ENCODE assay signal across 1 cellular context in the genomic region with DNA sequence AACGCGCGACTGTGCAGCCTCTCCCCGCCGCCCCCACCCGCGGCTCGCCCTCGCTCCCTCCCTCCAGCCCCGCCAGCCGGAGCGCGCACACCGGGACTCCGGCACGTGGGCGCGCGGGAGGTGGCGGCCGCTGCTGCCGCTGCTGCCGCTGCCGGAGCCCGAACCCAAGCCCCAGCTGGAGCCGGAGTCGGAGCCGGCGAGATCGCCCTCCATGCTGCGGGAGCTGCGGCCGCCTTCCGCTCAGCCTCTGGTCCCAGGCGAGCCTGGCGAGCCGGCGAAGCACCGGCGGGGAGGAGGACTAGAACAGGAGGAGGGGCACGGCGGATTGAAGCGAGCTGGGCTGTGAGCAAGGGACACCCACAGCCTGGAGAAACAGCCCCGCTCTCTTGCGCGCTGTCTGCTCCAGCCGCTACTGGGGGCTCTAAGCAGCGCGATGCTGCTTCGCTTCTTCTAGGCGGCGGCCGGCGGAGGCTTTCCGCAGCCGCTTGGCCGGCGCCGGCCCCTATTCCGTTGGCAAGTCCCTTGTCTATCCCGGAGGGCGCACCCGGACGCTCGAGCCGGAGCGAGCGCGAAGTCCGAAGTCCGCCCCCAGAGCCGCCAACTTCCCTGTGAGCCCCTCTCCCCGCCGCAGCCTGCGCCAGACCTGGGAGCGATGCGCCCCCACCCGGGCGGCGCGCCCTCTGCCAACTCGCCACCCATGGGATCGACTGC.
TF ChIP-seq lines count a peak whose summit lies in the region.

No MANE protein-coding gene starts in this region.

TF ChIP-seq in WTC11, 78 proteins besides CTCF, POLR2A, EP300 and RAD21 (continued from another document):
- TF ChIP-seq, protein P1, sequence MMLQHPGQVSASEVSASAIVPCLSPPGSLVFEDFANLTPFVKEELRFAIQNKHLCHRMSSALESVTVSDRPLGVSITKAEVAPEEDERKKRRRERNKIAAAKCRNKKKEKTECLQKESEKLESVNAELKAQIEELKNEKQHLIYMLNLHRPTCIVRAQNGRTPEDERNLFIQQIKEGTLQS (CRISPR knock-in tag; conservative IDR thresholded peaks at IDR 0.05): no peak
- no peak for TF ChIP-seq ZNF416 (CRISPR knock-in tag; IDR thresholded peaks at IDR 0.05)
- no peak for TF ChIP-seq CBFB (CRISPR knock-in tag; IDR thresholded peaks at IDR 0.05; ENCODE audit: low read depth)
- TF ChIP-seq ZNF396 (CRISPR knock-in tag; IDR thresholded peaks at IDR 0.05; ENCODE audit: borderline replicate concordance): no peak
- TF ChIP-seq FOXP1 (CRISPR knock-in tag; IDR thresholded peaks at IDR 0.05; ENCODE audit: borderline replicate concordance): 0 out of 2 replicates have a peak, but pooled peaks have one; percentile 23
- TF ChIP-seq SMAD4 (CRISPR knock-in tag; IDR thresholded peaks at IDR 0.05): no peak
- TF ChIP-seq, protein P2, sequence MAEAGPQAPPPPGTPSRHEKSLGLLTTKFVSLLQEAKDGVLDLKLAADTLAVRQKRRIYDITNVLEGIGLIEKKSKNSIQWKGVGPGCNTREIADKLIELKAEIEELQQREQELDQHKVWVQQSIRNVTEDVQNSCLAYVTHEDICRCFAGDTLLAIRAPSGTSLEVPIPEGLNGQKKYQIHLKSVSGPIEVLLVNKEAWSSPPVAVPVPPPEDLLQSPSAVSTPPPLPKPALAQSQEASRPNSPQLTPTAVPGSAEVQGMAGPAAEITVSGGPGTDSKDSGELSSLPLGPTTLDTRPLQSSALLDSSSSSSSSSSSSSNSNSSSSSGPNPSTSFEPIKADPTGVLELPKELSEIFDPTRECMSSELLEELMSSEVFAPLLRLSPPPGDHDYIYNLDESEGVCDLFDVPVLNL (CRISPR knock-in tag; IDR thresholded peaks at IDR 0.05; ENCODE audit: borderline replicate concordance, low read depth): no peak
- TF ChIP-seq GRHL2 (CRISPR knock-in tag; IDR thresholded peaks at IDR 0.05; ENCODE audit: insufficient replicate concordance, severe bottlenecking): no peak
- TF ChIP-seq, protein P3, sequence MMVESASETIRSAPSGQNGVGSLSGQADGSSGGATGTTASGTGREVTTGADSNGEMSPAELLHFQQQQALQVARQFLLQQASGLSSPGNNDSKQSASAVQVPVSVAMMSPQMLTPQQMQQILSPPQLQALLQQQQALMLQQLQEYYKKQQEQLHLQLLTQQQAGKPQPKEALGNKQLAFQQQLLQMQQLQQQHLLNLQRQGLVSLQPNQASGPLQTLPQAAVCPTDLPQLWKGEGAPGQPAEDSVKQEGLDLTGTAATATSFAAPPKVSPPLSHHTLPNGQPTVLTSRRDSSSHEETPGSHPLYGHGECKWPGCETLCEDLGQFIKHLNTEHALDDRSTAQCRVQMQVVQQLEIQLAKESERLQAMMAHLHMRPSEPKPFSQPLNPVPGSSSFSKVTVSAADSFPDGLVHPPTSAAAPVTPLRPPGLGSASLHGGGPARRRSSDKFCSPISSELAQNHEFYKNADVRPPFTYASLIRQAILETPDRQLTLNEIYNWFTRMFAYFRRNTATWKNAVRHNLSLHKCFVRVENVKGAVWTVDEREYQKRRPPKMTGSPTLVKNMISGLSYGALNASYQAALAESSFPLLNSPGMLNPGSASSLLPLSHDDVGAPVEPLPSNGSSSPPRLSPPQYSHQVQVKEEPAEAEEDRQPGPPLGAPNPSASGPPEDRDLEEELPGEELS (CRISPR knock-in tag; IDR thresholded peaks at IDR 0.05): 0 out of 2 replicates have a peak, but pooled peaks have one; percentile 13
TF ChIP-seq in WTC11: peak in this region for 7.
